11 cellular contexts compared by ENCODE assay signal in the genomic region with DNA sequence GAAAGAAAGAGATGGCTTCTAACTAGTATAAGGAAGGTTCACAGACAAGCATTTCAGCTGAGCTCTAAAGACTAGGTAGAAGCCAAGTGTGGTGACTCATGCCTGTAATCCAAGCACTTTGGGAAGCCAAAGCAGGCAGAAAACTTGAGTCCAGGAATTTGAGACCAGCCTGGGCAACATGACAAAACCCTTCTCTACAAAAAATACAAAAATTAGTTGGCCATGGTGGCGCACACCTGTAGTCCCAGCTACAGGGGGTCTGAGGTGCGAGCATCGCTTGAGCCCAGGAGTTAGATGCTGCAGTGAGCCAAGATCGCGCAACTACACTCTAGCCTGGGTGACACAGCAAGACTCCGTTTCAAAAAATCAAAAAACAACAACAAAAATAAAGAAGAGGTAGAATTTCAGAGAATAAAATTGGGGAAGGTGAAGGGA. TPM values are rescaled to one million over a fixed set of nuclear protein-coding genes. Genes with fewer than 3 reads are reported as not detected.
DNase-seq lines count a peak whose midpoint lies in the region; ATAC-seq, FAIRE-seq and TF ChIP-seq lines count a peak whose summit lies in the region.
"Had no signal": no experiment of that assay in that cellular context is flagged by ENCODE, and none has a peak within 500 bp of the region (broad histone marks: within the 10 kb centered on the region; RNA-seq: fewer than 3 reads in every experiment).

No MANE protein-coding gene starts in this region.

- peak; percentile 79 for DNase-seq in DMS79 treated with DMSO at 0.1 percent for 48 hours (lab: John Stamatoyannopoulos, UW)
- peak; percentile 71 for DNase-seq in NCI-H446 treated with DMSO at 0.1 percent for 48 hours (lab: John Stamatoyannopoulos, UW)
- DNase-seq in pancreas, result peak in 1 of 6 donors; percentile 42
- no peak for DNase-seq in GM10266 (ENCODE audit: extremely low spot score)
- DNase-seq: activated CD8-positive, alpha-beta T cell treated with anti-CD3 and anti-CD28 coated beads for 36 hours; naive thymus-derived CD4-positive, alpha-beta T cell; NCI-H82 had no signal

- peak overlapping the region; percentile 8 to 18 for H3K27ac ChIP-seq in esophagus (ENCODE audit: low read depth in 2 of 2, low read length in 1 of 2)
- no peak overlapping the region for H3K27ac ChIP-seq in pancreas

- intact Hi-C loops in pancreas (cut with DNase I), result no loop called here

- H3K4me3 ChIP-seq in esophagus (ENCODE audit: low read depth in 1 of 2, low read length in 2 of 2) (no peak overlapping the region), pancreas (no peak overlapping the region)

- H3K9me3 ChIP-seq in esophagus (ENCODE audit: control insufficient read depth in 2 of 2, insufficient read depth in 1 of 2, low read depth in 1 of 2, low read length in 1 of 2) (no peaks in the 10 kb centered on the region), pancreas (no peaks in the 10 kb centered on the region)

- ATAC-seq in pancreas (peak; percentile 64 to 80 (median 74)), GM19035 (IDR thresholded peaks at IDR 0.05; ENCODE audit: unreplicated experiment) (no peak), GM21717 (IDR thresholded peaks at IDR 0.05; ENCODE audit: unreplicated experiment) (no peak), GM19397 (IDR thresholded peaks at IDR 0.05; ENCODE audit: unreplicated experiment) (no peak)
- ATAC-seq: activated CD8-positive, alpha-beta T cell treated with anti-CD3 and anti-CD28 coated beads for 36 hours; naive thymus-derived CD4-positive, alpha-beta T cell had no signal

- H3K36me3 ChIP-seq in esophagus (ENCODE audit: control insufficient read depth in 2 of 2, insufficient read depth in 2 of 2, low read length in 1 of 2) (no peaks in the 10 kb centered on the region), pancreas (no peaks in the 10 kb centered on the region)

- no peaks in the 10 kb centered on the region for H3K27me3 ChIP-seq in esophagus (ENCODE audit: control insufficient read depth in 1 of 2, insufficient read depth in 2 of 2, low read length in 2 of 2)
- no peaks in the 10 kb centered on the region for H3K27me3 ChIP-seq in pancreas

- FAIRE-seq in pancreas (lab: Jason Lieb, UNC), result no peak

- TF ChIP-seq CTCF in pancreas (IDR thresholded peaks at IDR 0.05), result no peak
- no peak for TF ChIP-seq CTCF in GM10266 (IDR thresholded peaks at IDR 0.05; ENCODE audit: control insufficient read depth, insufficient read depth, low read depth, missing control alignments)

- WGBS in esophagus, 2 donors, result 79 to 81% methylated on average over 6 of the region's 6 CpGs
- 97 to 99% methylated on average over 6 of the region's 6 CpGs for WGBS in pancreas, 2 donors

- peaks cover 0 to 2% of the 10 kb centered on the region in 2 donors for H3K4me1 ChIP-seq in esophagus (ENCODE audit: control insufficient read depth in 2 of 2, insufficient read depth in 2 of 2, low read length in 1 of 2)
- peaks cover 0 to 9% (median 5%) of the 10 kb centered on the region in 3 donors for H3K4me1 ChIP-seq in pancreas

RNA-seq across cellular contexts. Expression of gene FBXO42, which starts 27.8 kb away (rescaled TPM):
- 10 to 100 TPM; 11.6 to 12.4 TPM for polyA plus RNA-seq in esophagus
- total RNA-seq in pancreas, result 10 to 100 TPM in 2 of 6 donors, 1 to 10 TPM in 4; 7.4 to 11.9 (median 8.8) TPM
- polyA plus RNA-seq in pancreas, result 10 to 100 TPM; 10.4 to 11.1 TPM

RNA-seq across cellular contexts. Expression of gene SZRD1, which starts 42.6 kb away (rescaled TPM):
- polyA plus RNA-seq in esophagus, result 10 to 100 TPM; 48.5 to 69.6 TPM
- total RNA-seq in pancreas, result 10 to 100 TPM; 24.9 to 53.5 (median 37.0) TPM
- 10 to 100 TPM; 25.7 to 37.1 TPM for polyA plus RNA-seq in pancreas

Comparison
In these comparisons a context has a peak if more than half of its experiments do, and no peak if none do; other contexts are left out.
1. H3K27ac ChIP-seq: peak in esophagus (2 of 2); none in pancreas (0 of 4).
2. ATAC-seq: peak in pancreas (4 of 4); none in GM19035 (single experiment), GM21717 (single experiment) and GM19397 (single experiment).